In the genomic region with DNA sequence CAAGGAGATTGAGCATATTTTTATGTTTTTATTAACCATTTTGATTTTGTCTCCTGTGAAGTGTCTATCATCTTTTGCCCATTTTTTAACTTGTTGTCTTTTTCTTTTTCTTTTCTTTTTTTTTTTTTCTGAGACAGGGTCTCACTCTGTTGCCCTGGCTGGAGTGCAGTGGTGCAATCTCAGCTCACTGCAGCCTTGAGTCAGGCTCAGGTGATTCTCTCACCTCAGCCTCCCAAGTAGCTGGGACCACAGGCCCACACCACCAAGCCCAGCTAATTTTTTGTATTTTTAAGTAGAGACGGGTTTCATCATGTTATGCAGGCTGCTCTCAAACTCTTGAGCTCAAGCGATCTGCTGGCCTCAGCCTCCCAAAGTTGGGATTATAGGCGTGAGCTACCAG, we compare ENCODE assay signal across 1 cellular context.
TF ChIP-seq lines count a peak whose summit lies in the region.

No MANE protein-coding gene starts in this region.

TF ChIP-seq in GM23338, 12 proteins besides CTCF, POLR2A, EP300 and RAD21 (continued from another document):
- TF ChIP-seq, protein P1, sequence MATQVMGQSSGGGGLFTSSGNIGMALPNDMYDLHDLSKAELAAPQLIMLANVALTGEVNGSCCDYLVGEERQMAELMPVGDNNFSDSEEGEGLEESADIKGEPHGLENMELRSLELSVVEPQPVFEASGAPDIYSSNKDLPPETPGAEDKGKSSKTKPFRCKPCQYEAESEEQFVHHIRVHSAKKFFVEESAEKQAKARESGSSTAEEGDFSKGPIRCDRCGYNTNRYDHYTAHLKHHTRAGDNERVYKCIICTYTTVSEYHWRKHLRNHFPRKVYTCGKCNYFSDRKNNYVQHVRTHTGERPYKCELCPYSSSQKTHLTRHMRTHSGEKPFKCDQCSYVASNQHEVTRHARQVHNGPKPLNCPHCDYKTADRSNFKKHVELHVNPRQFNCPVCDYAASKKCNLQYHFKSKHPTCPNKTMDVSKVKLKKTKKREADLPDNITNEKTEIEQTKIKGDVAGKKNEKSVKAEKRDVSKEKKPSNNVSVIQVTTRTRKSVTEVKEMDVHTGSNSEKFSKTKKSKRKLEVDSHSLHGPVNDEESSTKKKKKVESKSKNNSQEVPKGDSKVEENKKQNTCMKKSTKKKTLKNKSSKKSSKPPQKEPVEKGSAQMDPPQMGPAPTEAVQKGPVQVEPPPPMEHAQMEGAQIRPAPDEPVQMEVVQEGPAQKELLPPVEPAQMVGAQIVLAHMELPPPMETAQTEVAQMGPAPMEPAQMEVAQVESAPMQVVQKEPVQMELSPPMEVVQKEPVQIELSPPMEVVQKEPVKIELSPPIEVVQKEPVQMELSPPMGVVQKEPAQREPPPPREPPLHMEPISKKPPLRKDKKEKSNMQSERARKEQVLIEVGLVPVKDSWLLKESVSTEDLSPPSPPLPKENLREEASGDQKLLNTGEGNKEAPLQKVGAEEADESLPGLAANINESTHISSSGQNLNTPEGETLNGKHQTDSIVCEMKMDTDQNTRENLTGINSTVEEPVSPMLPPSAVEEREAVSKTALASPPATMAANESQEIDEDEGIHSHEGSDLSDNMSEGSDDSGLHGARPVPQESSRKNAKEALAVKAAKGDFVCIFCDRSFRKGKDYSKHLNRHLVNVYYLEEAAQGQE (IDR thresholded peaks at IDR 0.05; ENCODE audit: unreplicated experiment) = no peak
- TF ChIP-seq EZH2phosphoT487 (IDR thresholded peaks at IDR 0.05; ENCODE audit: unreplicated experiment) = no peak
- TF ChIP-seq JUNB (IDR thresholded peaks at IDR 0.05; ENCODE audit: unreplicated experiment) = no peak
- TF ChIP-seq ZNF331 (CRISPR knock-in tag; IDR thresholded peaks at IDR 0.05; ENCODE audit: low read depth) = no peak
- TF ChIP-seq ZNF114 (CRISPR knock-in tag; IDR thresholded peaks at IDR 0.05) = no peak
